ENCODE assay signal across 1 cellular context in the genomic region with DNA sequence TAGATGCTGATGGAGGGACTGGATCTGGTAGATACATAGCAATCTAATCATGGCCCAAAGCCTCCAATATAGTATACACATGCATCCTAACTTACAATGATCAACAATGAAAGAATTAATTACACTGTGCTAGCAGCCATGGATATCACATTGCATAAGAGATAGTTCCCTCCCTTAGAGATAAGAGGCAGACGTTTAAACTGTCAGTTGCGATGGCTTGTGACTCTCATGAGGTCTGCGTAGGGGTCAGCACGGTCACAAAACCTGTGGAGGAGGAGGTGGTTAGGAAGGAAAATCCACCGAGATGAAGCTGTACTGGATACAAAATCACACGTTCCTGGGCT.
TF ChIP-seq lines count a peak whose summit lies in the region.

No MANE protein-coding gene starts in this region.

TF ChIP-seq in endothelial cell of umbilical vein, 7 proteins besides CTCF, POLR2A, EP300 and RAD21 (continued from another document):
- no peak for TF ChIP-seq JUN (IDR thresholded peaks at IDR 0.05; ENCODE audit: borderline replicate concordance, insufficient read depth, insufficient read length, low read depth)
- TF ChIP-seq POLR2AphosphoS5 (IDR thresholded peaks at IDR 0.05; ENCODE audit: insufficient read depth, low read depth, low read length): no peak
- TF ChIP-seq, protein P1, sequence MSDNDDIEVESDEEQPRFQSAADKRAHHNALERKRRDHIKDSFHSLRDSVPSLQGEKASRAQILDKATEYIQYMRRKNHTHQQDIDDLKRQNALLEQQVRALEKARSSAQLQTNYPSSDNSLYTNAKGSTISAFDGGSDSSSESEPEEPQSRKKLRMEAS (IDR thresholded peaks at IDR 0.05; ENCODE audit: insufficient read depth, insufficient read length): no peak
